In the genomic region with DNA sequence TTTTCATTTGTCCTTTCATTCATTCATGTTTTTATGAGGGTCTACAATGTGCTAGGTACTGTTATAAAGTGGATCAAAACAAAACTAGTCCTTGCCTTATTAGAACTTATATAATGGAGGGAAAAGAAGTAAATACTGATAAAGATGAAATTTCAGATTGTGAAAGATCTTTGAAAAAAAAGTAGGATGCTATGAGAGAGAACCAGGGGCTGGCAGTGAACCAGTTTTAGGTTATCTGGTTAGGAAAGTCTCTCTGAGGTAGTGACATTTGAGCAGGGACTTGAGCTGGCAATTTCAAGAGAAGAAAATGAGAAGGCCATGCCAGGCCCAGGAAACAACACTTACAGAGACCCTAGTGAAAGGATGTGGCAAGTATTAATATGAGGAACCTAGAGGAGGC, we compare ENCODE assay signal across 22 cellular contexts. TPM values are rescaled to one million over a fixed set of nuclear protein-coding genes. Genes with fewer than 3 reads are reported as not detected.
A peak's percentile ranks its signal among the peaks of the same experiment; 100 is the strongest.
DNase-seq lines count a peak whose midpoint lies in the region; ATAC-seq and TF ChIP-seq lines count a peak whose summit lies in the region.
"Had no signal": no experiment of that assay in that cellular context is flagged by ENCODE, and none has a peak within 500 bp of the region (broad histone marks: within the 10 kb centered on the region; RNA-seq: fewer than 3 reads in every experiment).

No MANE protein-coding gene starts in this region.

- no peaks in the 10 kb centered on the region for H3K9me2 ChIP-seq in hepatocyte (replicated peaks; ENCODE audit: insufficient read depth)

- CTCF ChIA-PET in MCF 10A (lab: Yijun Ruan, JAX) (interaction anchor here (0.7 to 1.3 kb wide), 4 partner anchors 10 to 73 kb away, joined by 3 to 7 read pairs (median 3); no protein-coding TSS in a partner anchor), Caco-2 (lab: Charles Lee) (no interaction called here)

- H3K4me1 ChIP-seq in breast epithelium = no peaks in the 10 kb centered on the region
- H3K4me1 ChIP-seq in hepatocyte (ENCODE audit: insufficient read depth) = no peaks in the 10 kb centered on the region
- H3K4me1 ChIP-seq in Caco-2 = no peaks in the 10 kb centered on the region
- H3K4me1 ChIP-seq: ascending aorta, BLaER1, suprapubic skin had no signal

- intact Hi-C loops in MCF 10A (cut with micrococcal nuclease) (no loop called here), breast epithelium (cut with DNase I; ENCODE audit: low total_unique reads) (no loop called here), Caco-2 (cut with micrococcal nuclease; ENCODE audit: unreplicated experiment) (no loop called here)

- H3K36me3 ChIP-seq in breast epithelium (no peaks in the 10 kb centered on the region), hepatocyte (replicated peaks; ENCODE audit: insufficient read depth, low read depth) (no peaks in the 10 kb centered on the region), Caco-2 (ENCODE audit: control insufficient read depth, insufficient read depth, low read length) (no peaks in the 10 kb centered on the region)
- H3K36me3 ChIP-seq: ascending aorta, BLaER1, suprapubic skin had no signal

- TF ChIP-seq CTCF in MCF 10A (IDR thresholded peaks at IDR 0.05; ENCODE audit: unreplicated experiment) = no peak
- TF ChIP-seq CTCF in breast epithelium (IDR thresholded peaks at IDR 0.05) = no peak
- TF ChIP-seq CTCF in chondrocyte (IDR thresholded peaks at IDR 0.05) = no peak
- no peak for TF ChIP-seq CTCF in hepatocyte (IDR thresholded peaks at IDR 0.05; ENCODE audit: poor library complexity)
- no peak for TF ChIP-seq CTCF in Caco-2 (IDR thresholded peaks at IDR 0.05; ENCODE audit: insufficient read depth in 1 of 2, low read depth in 1 of 2, low read length in 1 of 2, severe bottlenecking in 1 of 2, unreplicated experiment in 1 of 2)

- H2AFZ ChIP-seq in hepatocyte = no peak overlapping the region

- H3K9me3 Mint-ChIP-seq in MCF 10A (ENCODE audit: unreplicated experiment) (no peaks in the 10 kb centered on the region), chondrocyte (ENCODE audit: low read depth) (peaks cover 15% of the 10 kb centered on the region), Caco-2 (ENCODE audit: unreplicated experiment) (no peaks in the 10 kb centered on the region)
- no peaks in the 10 kb centered on the region for H3K9me3 Mint-ChIP-seq in stimulated activated memory B cell treated with anti-CD40 and anti-IgM and Interleukin-4, amounts not matched to agents 10 μg/mL and 1 μg/mL and 100 μg/mL, for 72 hours
- H3K9me3 Mint-ChIP-seq: activated T-helper 2 cell treated with anti-CD3 and anti-CD28 coated beads, Interferon-gamma antibody, Interleukin-2, Interleukin-4, amounts not matched to agents 10 μg/mL and 5 μg/mL and 100 μg/mL, durations not matched to agents 14 hours and 24 hours and 36 hours had no signal

- H3K27ac ChIP-seq in breast epithelium = no peak overlapping the region
- peak overlapping the region; percentile 56 for H3K27ac ChIP-seq in hepatocyte
- H3K27ac ChIP-seq: ascending aorta, BLaER1, suprapubic skin had no signal

- no peaks in the 10 kb centered on the region for H3K9me3 ChIP-seq in breast epithelium
- H3K9me3 ChIP-seq in hepatocyte (ENCODE audit: low read depth) = no peaks in the 10 kb centered on the region
- no peaks in the 10 kb centered on the region for H3K9me3 ChIP-seq in Caco-2
- H3K9me3 ChIP-seq: ascending aorta, BLaER1, suprapubic skin had no signal

- no peak for TF ChIP-seq POLR2A in breast epithelium (IDR thresholded peaks at IDR 0.05)

- TSS peak; percentile 90 for BruUV-seq in MCF 10A (replicated peaks; lab: Mats Ljungman, UMichigan)
- no TSS peak for BruUV-seq in Caco-2 (replicated peaks; lab: Mats Ljungman, UMichigan)

- ATAC-seq in stimulated activated memory B cell treated with anti-CD40 and anti-IgM and Interleukin-4, amounts not matched to agents 10 μg/mL and 1 μg/mL and 100 μg/mL, for 72 hours = peak; percentile 49

- H3K4me3 ChIP-seq in breast epithelium (no peak overlapping the region), hepatocyte (no peak overlapping the region), Caco-2 (ENCODE audit: low read depth, low read length) (no peak overlapping the region)
- H3K4me3 ChIP-seq: ascending aorta, BLaER1, suprapubic skin had no signal

- no peak overlapping the region for H3K4me2 ChIP-seq in hepatocyte
- H3K4me2 ChIP-seq: BLaER1 had no signal

- no peaks in the 10 kb centered on the region for H3K79me2 ChIP-seq in hepatocyte

- POLR2A ChIA-PET in MCF 10A (lab: Yijun Ruan, JAX) (interaction anchor here (1.9 to 2.2 kb wide), 2 partner anchors 10 to 63 kb away, joined by 5 read pairs; no protein-coding TSS in a partner anchor), Caco-2 (lab: Charles Lee) (no interaction called here)

- DNase-seq in MCF 10A (ENCODE audit: unreplicated experiment) = no peak
- no peak for DNase-seq in breast epithelium (ENCODE audit: low spot score in 2 of 2)
- DNase-seq in chondrocyte (ENCODE audit: low spot score) = no peak
- no peak for DNase-seq in hepatocyte (ENCODE audit: low spot score)
- no peak for DNase-seq in Ammon's horn (ENCODE audit: low spot score)
- no peak for DNase-seq in Caco-2
- no peak for DNase-seq in pons (ENCODE audit: low spot score)
- DNase-seq: 8988T; activated CD4-positive, alpha-beta T cell treated with anti-CD3 and anti-CD28 coated beads, Interleukin-2, amount 50 U/mL, for 4 hours; activated CD4-positive, CD25-positive, alpha-beta regulatory T cell; effector CD8-positive, alpha-beta T cell; NCI-H1105 treated with DMSO at 0.1 percent for 48 hours; NCI-H2081 treated with DMSO at 0.1 percent for 48 hours; SHP77; stimulated activated CD4-positive, alpha-beta T cell treated with anti-CD3 and anti-CD28 coated beads, Interleukin-1b, Interleukin-23, amount 100 ng/mL, for 48 hours had no signal

- no peaks in the 10 kb centered on the region for H4K20me1 ChIP-seq in hepatocyte (ENCODE audit: insufficient read depth, poor library complexity, severe bottlenecking)
- H4K20me1 ChIP-seq: BLaER1 had no signal

- H3K36me3 Mint-ChIP-seq in MCF 10A (ENCODE audit: insufficient read depth, unreplicated experiment) (no peaks in the 10 kb centered on the region), chondrocyte (ENCODE audit: low read depth) (no peaks in the 10 kb centered on the region), Caco-2 (ENCODE audit: insufficient read depth, unreplicated experiment) (no peaks in the 10 kb centered on the region)
- no peaks in the 10 kb centered on the region for H3K36me3 Mint-ChIP-seq in stimulated activated memory B cell treated with anti-CD40 and anti-IgM and Interleukin-4, amounts not matched to agents 10 μg/mL and 1 μg/mL and 100 μg/mL, for 72 hours
- H3K36me3 Mint-ChIP-seq: activated naive CD8-positive, alpha-beta T cell; IgD-negative memory B cell had no signal

- H3K27me3 Mint-ChIP-seq in MCF 10A (ENCODE audit: insufficient read depth, unreplicated experiment) (no peaks in the 10 kb centered on the region), chondrocyte (ENCODE audit: low read depth) (no peaks in the 10 kb centered on the region), Caco-2 (ENCODE audit: insufficient read depth, unreplicated experiment) (peaks cover 6% of the 10 kb centered on the region)
- H3K27me3 Mint-ChIP-seq in stimulated activated memory B cell treated with anti-CD40 and anti-IgM and Interleukin-4, amounts not matched to agents 10 μg/mL and 1 μg/mL and 100 μg/mL, for 72 hours = peaks cover 17% of the 10 kb centered on the region

- H3K4me1 Mint-ChIP-seq in MCF 10A (ENCODE audit: insufficient read depth, unreplicated experiment) (peaks cover 22% of the 10 kb centered on the region), chondrocyte (ENCODE audit: low read depth) (peaks cover 25% of the 10 kb centered on the region), Caco-2 (ENCODE audit: low read depth, unreplicated experiment) (no peaks in the 10 kb centered on the region)
- H3K4me1 Mint-ChIP-seq in stimulated activated memory B cell treated with anti-CD40 and anti-IgM and Interleukin-4, amounts not matched to agents 10 μg/mL and 1 μg/mL and 100 μg/mL, for 72 hours = no peaks in the 10 kb centered on the region
- H3K4me1 Mint-ChIP-seq: IgD-negative memory B cell had no signal

- H3K4me3 Mint-ChIP-seq in MCF 10A (ENCODE audit: unreplicated experiment) (no peak overlapping the region), chondrocyte (ENCODE audit: unreplicated experiment) (no peak overlapping the region), Caco-2 (ENCODE audit: unreplicated experiment) (no peak overlapping the region)
- H3K4me3 Mint-ChIP-seq in stimulated activated memory B cell treated with anti-CD40 and anti-IgM and Interleukin-4, amounts not matched to agents 10 μg/mL and 1 μg/mL and 100 μg/mL, for 72 hours = no peak overlapping the region
- H3K4me3 Mint-ChIP-seq: activated naive CD8-positive, alpha-beta T cell had no signal

- H3K27ac Mint-ChIP-seq in MCF 10A (ENCODE audit: low read depth, unreplicated experiment) (peak overlapping the region; percentile 71), chondrocyte (ENCODE audit: unreplicated experiment) (peak overlapping the region; percentile 97), Caco-2 (ENCODE audit: unreplicated experiment) (no peak overlapping the region)
- no peak overlapping the region for H3K27ac Mint-ChIP-seq in stimulated activated memory B cell treated with anti-CD40 and anti-IgM and Interleukin-4, amounts not matched to agents 10 μg/mL and 1 μg/mL and 100 μg/mL, for 72 hours
- H3K27ac Mint-ChIP-seq: activated naive CD8-positive, alpha-beta T cell; activated T-helper 2 cell treated with anti-CD3 and anti-CD28 coated beads, Interferon-gamma antibody, Interleukin-2, Interleukin-4, amounts not matched to agents 10 μg/mL and 5 μg/mL and 100 μg/mL, durations not matched to agents 14 hours and 24 hours and 36 hours; IgD-negative memory B cell had no signal

- H3K27me3 ChIP-seq in breast epithelium (no peaks in the 10 kb centered on the region), hepatocyte (peaks cover 2% of the 10 kb centered on the region), Caco-2 (replicated peaks; ENCODE audit: control insufficient read depth, insufficient read depth, low read length) (no peaks in the 10 kb centered on the region; the same call in 1 of the 2 replicates)
- H3K27me3 ChIP-seq: ascending aorta, BLaER1, suprapubic skin had no signal

RNA-seq across cellular contexts. Expression of a gene that starts 57.3 kb away (rescaled TPM):
- 23.5 and 34.4 TPM in 2 replicates for total RNA-seq in MCF 10A (2022)
- under 1 TPM in 2 of 3 donors, not detected in 1; under 0.01 to 0.44 TPM for total RNA-seq in breast epithelium
- total RNA-seq in chondrocyte = 2.0 to 5.0 TPM (median 2.8 TPM) in 3 replicates
- 3.5 TPM in 2 replicates for total RNA-seq in hepatocyte
- polyA plus RNA-seq in hepatocyte = 2.0 and 3.9 TPM in 2 replicates
- 11.4 and 11.6 TPM in 2 replicates for total RNA-seq in Caco-2 (2022)
- total RNA-seq: ascending aorta had no signal
- polyA plus RNA-seq: IgD-negative memory B cell had no signal

Comparison
In these comparisons a context has a peak if more than half of its experiments do, and no peak if none do; other contexts are left out.
1. H3K27ac Mint-ChIP-seq: peak in MCF 10A (single experiment) and chondrocyte (single experiment); none in stimulated activated memory B cell treated with anti-CD40 and anti-IgM and Interleukin-4, amounts not matched to agents 10 μg/mL and 1 μg/mL and 100 μg/mL, for 72 hours (single experiment) and Caco-2 (single experiment).